In genomic region chr3:114336122-114336697, GRCh38 we compare ENCODE assay signal across 10 cellular contexts. TPM values are rescaled to one million over a fixed set of nuclear protein-coding genes. Genes with fewer than 3 reads are reported as not detected.
DNase-seq lines count a peak whose midpoint lies in the region; ATAC-seq and TF ChIP-seq lines count a peak whose summit lies in the region.
"Had no signal": no experiment of that assay in that cellular context is flagged by ENCODE, and none has a peak within 500 bp of the region (broad histone marks: within the 10 kb centered on the region; RNA-seq: fewer than 3 reads in every experiment).

No MANE protein-coding gene starts in this region.

- DNase-seq in heart right ventricle (no peak), left ventricle myocardium superior (no peak), RPMI7951 (ENCODE audit: low read depth) (peak; percentile 13), fibroblast of pulmonary artery (ENCODE audit: low read depth) (peak; percentile 22), type B pancreatic cell (ENCODE audit: extremely low spot score, unreplicated experiment) (no peak), NOMO-1 treated with DMSO at 0.1 percent for 48 hours (lab: John Stamatoyannopoulos, UW; ENCODE audit: unreplicated experiment) (no peak), glomerular visceral epithelial cell (ENCODE audit: extremely low spot score) (no peak)
- no peak for DNase-seq in stimulated activated CD4-positive, alpha-beta T cell treated with anti-CD3 and anti-CD28 coated beads, Interleukin-4, amount 100 ng/mL, for 4 hours
- DNase-seq: activated CD8-positive, alpha-beta memory T cell treated with anti-CD3 and anti-CD28 coated beads, Interleukin-2, amount 50 U/mL, for 4 hours; NCI-H345 had no signal

- H3K4me1 Mint-ChIP-seq in type B pancreatic cell (ENCODE audit: unreplicated experiment): peaks cover 13% of the 10 kb centered on the region

- peaks cover 9% of the 10 kb centered on the region for H3K9me3 Mint-ChIP-seq in type B pancreatic cell

- peak; percentile 8 to 60 (median 50) for TF ChIP-seq CTCF in heart right ventricle (IDR thresholded peaks at IDR 0.05)
- TF ChIP-seq CTCF in fibroblast of pulmonary artery (IDR thresholded peaks at IDR 0.05; ENCODE audit: low read length, missing control alignments): peak; percentile 44
- TF ChIP-seq CTCF in type B pancreatic cell (conservative IDR thresholded peaks at IDR 0.05): peak; percentile 73

- WGBS in heart right ventricle, 2 donors: 63 to 74% methylated on average over 1 of the region's 1 CpG

- ATAC-seq in heart right ventricle (no peak), left ventricle myocardium superior (no peak)

- H3K27me3 ChIP-seq in heart right ventricle: no peaks in the 10 kb centered on the region

- no peak overlapping the region for H3K4me3 Mint-ChIP-seq in type B pancreatic cell

- no peaks in the 10 kb centered on the region for H3K27me3 Mint-ChIP-seq in type B pancreatic cell

- H3K4me3 ChIP-seq in heart right ventricle (no peak overlapping the region), fibroblast of pulmonary artery (replicated peaks; ENCODE audit: low read depth, low read length) (no peak overlapping the region)

- no peak overlapping the region for H3K27ac Mint-ChIP-seq in type B pancreatic cell

- intact Hi-C loops in heart right ventricle (cut with DNase I) (no loop called here), left ventricle myocardium superior (cut with micrococcal nuclease) (no loop called here)

- no peak overlapping the region for H3K27ac ChIP-seq in heart right ventricle

- H3K9me3 ChIP-seq in heart right ventricle: peaks cover 0 to 6% (median 0%) of the 10 kb centered on the region in 11 donors

- peaks cover 0 to 54% (median 10%) of the 10 kb centered on the region in 9 donors for H3K36me3 ChIP-seq in heart right ventricle

- peaks cover 7% of the 10 kb centered on the region for H3K36me3 Mint-ChIP-seq in type B pancreatic cell

- peaks cover 0 to 38% (median 14%) of the 10 kb centered on the region in 9 donors for H3K4me1 ChIP-seq in heart right ventricle

RNA-seq across cellular contexts. Expression of gene TIGIT, which starts 42.4 kb away (rescaled TPM):
- 1 to 10 TPM in 1 of 10 donors, under 1 TPM in 5, not detected in 4; 0.07 to 2.5 (median 0.41) TPM for total RNA-seq in heart right ventricle
- polyA plus RNA-seq in heart right ventricle: under 1 TPM in 1 of 2 donors, not detected in 1; 0.14 TPM
- total RNA-seq in left ventricle myocardium superior: not detected
- not detected in 2 replicates for total RNA-seq in RPMI7951 (2014; rRNA removed; shearing (Covaris generic))
- total RNA-seq in type B pancreatic cell (ENCODE audit: low replicate concordance): not detected in 2 replicates

Comparison
In these comparisons a context has a peak if more than half of its experiments do, and no peak if none do; other contexts are left out.
1. DNase-seq: peak in RPMI7951 (single experiment) and fibroblast of pulmonary artery (single experiment); none in heart right ventricle (0 of 2), left ventricle myocardium superior (single experiment), type B pancreatic cell (single experiment), NOMO-1 treated with DMSO at 0.1 percent for 48 hours (single experiment), glomerular visceral epithelial cell (single experiment) and stimulated activated CD4-positive, alpha-beta T cell treated with anti-CD3 and anti-CD28 coated beads, Interleukin-4, amount 100 ng/mL, for 4 hours (0 of 2).
2. Peak in every context shown above with its lines, with median percentiles within 50 percentile points of each other: CTCF ChIP-seq.